ENCODE assay signal across 22 cellular contexts in genomic region chr2:173287594-173287993, GRCh38.
"Had no signal": no experiment of that assay in that cellular context is flagged by ENCODE, and none has a peak within 500 bp of the region (broad histone marks: within the 10 kb centered on the region; RNA-seq: fewer than 3 reads in every experiment).

No MANE protein-coding gene starts in this region.

- H3K9me3 Mint-ChIP-seq: mesothelial cell of epicardium; stimulated activated naive B cell treated with anti-CD40 and anti-IgM and Interleukin-4, amounts not matched to agents 10 μg/mL and 1 μg/mL and 100 μg/mL, for 72 hours; stimulated activated naive CD8-positive, alpha-beta T cell treated with anti-CD3 and anti-CD28 coated beads, Interleukin-15, Interleukin-2, amounts not matched to agents 100 ng/mL and 50 ng/mL, for 24 hours; type B pancreatic cell had no signal

- ATAC-seq: left lung; naive thymus-derived CD4-positive, alpha-beta T cell; right lobe of liver; stimulated activated naive B cell treated with anti-CD40 and anti-IgM and Interleukin-4, amounts not matched to agents 10 μg/mL and 1 μg/mL and 100 μg/mL, for 72 hours had no signal

- H3K27ac Mint-ChIP-seq: mesothelial cell of epicardium; naive thymus-derived CD4-positive, alpha-beta T cell; nephron progenitor cell; stimulated activated naive B cell treated with anti-CD40 and anti-IgM and Interleukin-4, amounts not matched to agents 10 μg/mL and 1 μg/mL and 100 μg/mL, for 72 hours; stimulated activated naive CD8-positive, alpha-beta T cell treated with anti-CD3 and anti-CD28 coated beads, Interleukin-15, Interleukin-2, amounts not matched to agents 100 ng/mL and 50 ng/mL, for 24 hours; type B pancreatic cell had no signal

- H3K36me3 ChIP-seq: esophagus squamous epithelium, left lung, ovary, right lobe of liver, suprapubic skin, thyroid gland had no signal

- H3K4me1 Mint-ChIP-seq: mesothelial cell of epicardium; stimulated activated naive B cell treated with anti-CD40 and anti-IgM and Interleukin-4, amounts not matched to agents 10 μg/mL and 1 μg/mL and 100 μg/mL, for 72 hours had no signal

- H3K36me3 Mint-ChIP-seq: mesothelial cell of epicardium; naive thymus-derived CD4-positive, alpha-beta T cell; stimulated activated naive B cell treated with anti-CD40 and anti-IgM and Interleukin-4, amounts not matched to agents 10 μg/mL and 1 μg/mL and 100 μg/mL, for 72 hours; type B pancreatic cell had no signal

- H3K9me3 ChIP-seq: esophagus squamous epithelium, ovary, right lobe of liver, suprapubic skin, thyroid gland had no signal

- H3K27me3 Mint-ChIP-seq: type B pancreatic cell had no signal

- H3K27ac ChIP-seq: dorsolateral prefrontal cortex, left lung, ovary, right lobe of liver, suprapubic skin, thyroid gland had no signal

- H3K4me1 ChIP-seq: left lung, right lobe of liver, thyroid gland had no signal

- H3K27me3 ChIP-seq: dorsolateral prefrontal cortex, esophagus squamous epithelium, left lung, ovary, right lobe of liver, suprapubic skin, thyroid gland had no signal

- DNase-seq: cerebellar nuclear complex; dorsolateral prefrontal cortex; effector CD4-positive, alpha-beta T cell; esophagus squamous epithelium; foreskin melanocyte; kidney; left lung; mesenchymal stem cell; naive thymus-derived CD4-positive, alpha-beta T cell; nephron progenitor cell; nucleus accumbens; ovary; right lobe of liver; small intestine; stimulated activated CD4-positive, alpha-beta T cell treated with anti-CD3 and anti-CD28 coated beads, Interleukin-15, amount 100 ng/mL, for 24 hours; stimulated activated CD4-positive, alpha-beta T cell treated with anti-CD3 and anti-CD28 coated beads, Interleukin-2, amount 100 ng/mL, for 48 hours; stimulated activated naive B cell treated with anti-CD40 and anti-IgM and Interleukin-4, amounts not matched to agents 10 μg/mL and 1 μg/mL and 100 μg/mL, for 72 hours; thyroid gland had no signal

- H3K4me3 ChIP-seq: dorsolateral prefrontal cortex, esophagus squamous epithelium, left lung, ovary, right lobe of liver, suprapubic skin, thyroid gland had no signal

- H3K4me3 Mint-ChIP-seq: mesothelial cell of epicardium; naive thymus-derived CD4-positive, alpha-beta T cell; nephron progenitor cell; stimulated activated naive B cell treated with anti-CD40 and anti-IgM and Interleukin-4, amounts not matched to agents 10 μg/mL and 1 μg/mL and 100 μg/mL, for 72 hours; stimulated activated naive CD8-positive, alpha-beta T cell treated with anti-CD3 and anti-CD28 coated beads, Interleukin-15, Interleukin-2, amounts not matched to agents 100 ng/mL and 50 ng/mL, for 24 hours; type B pancreatic cell had no signal
